1 cellular context compared by ENCODE assay signal in the genomic region with DNA sequence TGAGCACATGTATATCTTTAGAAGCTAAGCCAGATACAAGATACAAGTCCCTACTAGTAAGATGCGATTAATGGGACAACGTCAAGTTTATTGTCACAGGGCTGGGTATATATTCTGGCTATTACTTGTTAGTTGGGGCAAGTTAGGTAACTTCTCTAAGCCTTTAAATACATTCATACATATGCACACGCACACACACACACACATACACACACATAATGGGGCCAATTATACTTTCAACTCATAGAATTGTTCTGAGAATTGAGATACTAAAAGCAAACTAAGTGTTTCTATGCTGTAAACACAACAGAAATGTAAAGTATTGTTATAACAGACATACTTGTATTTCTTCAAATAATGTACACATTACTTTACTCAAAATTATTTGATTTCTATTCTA.
TF ChIP-seq lines count a peak whose summit lies in the region.

No MANE protein-coding gene starts in this region.

TF ChIP-seq in WTC11, 78 proteins besides CTCF, POLR2A, EP300 and RAD21 (continued from another document):
- TF ChIP-seq, protein P1, sequence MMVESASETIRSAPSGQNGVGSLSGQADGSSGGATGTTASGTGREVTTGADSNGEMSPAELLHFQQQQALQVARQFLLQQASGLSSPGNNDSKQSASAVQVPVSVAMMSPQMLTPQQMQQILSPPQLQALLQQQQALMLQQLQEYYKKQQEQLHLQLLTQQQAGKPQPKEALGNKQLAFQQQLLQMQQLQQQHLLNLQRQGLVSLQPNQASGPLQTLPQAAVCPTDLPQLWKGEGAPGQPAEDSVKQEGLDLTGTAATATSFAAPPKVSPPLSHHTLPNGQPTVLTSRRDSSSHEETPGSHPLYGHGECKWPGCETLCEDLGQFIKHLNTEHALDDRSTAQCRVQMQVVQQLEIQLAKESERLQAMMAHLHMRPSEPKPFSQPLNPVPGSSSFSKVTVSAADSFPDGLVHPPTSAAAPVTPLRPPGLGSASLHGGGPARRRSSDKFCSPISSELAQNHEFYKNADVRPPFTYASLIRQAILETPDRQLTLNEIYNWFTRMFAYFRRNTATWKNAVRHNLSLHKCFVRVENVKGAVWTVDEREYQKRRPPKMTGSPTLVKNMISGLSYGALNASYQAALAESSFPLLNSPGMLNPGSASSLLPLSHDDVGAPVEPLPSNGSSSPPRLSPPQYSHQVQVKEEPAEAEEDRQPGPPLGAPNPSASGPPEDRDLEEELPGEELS (CRISPR knock-in tag; IDR thresholded peaks at IDR 0.05), result no peak
- no peak for TF ChIP-seq HMGA2 (CRISPR knock-in tag; IDR thresholded peaks at IDR 0.05)
- no peak for TF ChIP-seq ZNF396 (CRISPR knock-in tag; IDR thresholded peaks at IDR 0.05; ENCODE audit: borderline replicate concordance)
- TF ChIP-seq GABPB1 (CRISPR knock-in tag; IDR thresholded peaks at IDR 0.05), result no peak
- TF ChIP-seq ATF3 (CRISPR knock-in tag; conservative IDR thresholded peaks at IDR 0.05), result no peak
- TF ChIP-seq NR2C2 (CRISPR knock-in tag; IDR thresholded peaks at IDR 0.05), result no peak
- TF ChIP-seq, protein P2, sequence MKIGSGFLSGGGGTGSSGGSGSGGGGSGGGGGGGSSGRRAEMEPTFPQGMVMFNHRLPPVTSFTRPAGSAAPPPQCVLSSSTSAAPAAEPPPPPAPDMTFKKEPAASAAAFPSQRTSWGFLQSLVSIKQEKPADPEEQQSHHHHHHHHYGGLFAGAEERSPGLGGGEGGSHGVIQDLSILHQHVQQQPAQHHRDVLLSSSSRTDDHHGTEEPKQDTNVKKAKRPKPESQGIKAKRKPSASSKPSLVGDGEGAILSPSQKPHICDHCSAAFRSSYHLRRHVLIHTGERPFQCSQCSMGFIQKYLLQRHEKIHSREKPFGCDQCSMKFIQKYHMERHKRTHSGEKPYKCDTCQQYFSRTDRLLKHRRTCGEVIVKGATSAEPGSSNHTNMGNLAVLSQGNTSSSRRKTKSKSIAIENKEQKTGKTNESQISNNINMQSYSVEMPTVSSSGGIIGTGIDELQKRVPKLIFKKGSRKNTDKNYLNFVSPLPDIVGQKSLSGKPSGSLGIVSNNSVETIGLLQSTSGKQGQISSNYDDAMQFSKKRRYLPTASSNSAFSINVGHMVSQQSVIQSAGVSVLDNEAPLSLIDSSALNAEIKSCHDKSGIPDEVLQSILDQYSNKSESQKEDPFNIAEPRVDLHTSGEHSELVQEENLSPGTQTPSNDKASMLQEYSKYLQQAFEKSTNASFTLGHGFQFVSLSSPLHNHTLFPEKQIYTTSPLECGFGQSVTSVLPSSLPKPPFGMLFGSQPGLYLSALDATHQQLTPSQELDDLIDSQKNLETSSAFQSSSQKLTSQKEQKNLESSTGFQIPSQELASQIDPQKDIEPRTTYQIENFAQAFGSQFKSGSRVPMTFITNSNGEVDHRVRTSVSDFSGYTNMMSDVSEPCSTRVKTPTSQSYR (CRISPR knock-in tag; IDR thresholded peaks at IDR 0.05), result no peak
- TF ChIP-seq JUN (CRISPR knock-in tag; IDR thresholded peaks at IDR 0.05), result no peak
- TF ChIP-seq, protein P3, sequence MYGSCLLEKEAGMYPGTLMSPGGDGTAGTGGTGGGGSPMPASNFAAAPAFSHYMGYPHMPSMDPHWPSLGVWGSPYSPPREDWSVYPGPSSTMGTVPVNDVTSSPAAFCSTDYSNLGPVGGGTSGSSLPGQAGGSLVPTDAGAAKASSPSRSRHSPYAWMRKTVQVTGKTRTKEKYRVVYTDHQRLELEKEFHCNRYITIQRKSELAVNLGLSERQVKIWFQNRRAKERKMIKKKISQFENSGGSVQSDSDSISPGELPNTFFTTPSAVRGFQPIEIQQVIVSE (CRISPR knock-in tag; IDR thresholded peaks at IDR 0.05; ENCODE audit: borderline replicate concordance), result no peak
- TF ChIP-seq, protein P4, sequence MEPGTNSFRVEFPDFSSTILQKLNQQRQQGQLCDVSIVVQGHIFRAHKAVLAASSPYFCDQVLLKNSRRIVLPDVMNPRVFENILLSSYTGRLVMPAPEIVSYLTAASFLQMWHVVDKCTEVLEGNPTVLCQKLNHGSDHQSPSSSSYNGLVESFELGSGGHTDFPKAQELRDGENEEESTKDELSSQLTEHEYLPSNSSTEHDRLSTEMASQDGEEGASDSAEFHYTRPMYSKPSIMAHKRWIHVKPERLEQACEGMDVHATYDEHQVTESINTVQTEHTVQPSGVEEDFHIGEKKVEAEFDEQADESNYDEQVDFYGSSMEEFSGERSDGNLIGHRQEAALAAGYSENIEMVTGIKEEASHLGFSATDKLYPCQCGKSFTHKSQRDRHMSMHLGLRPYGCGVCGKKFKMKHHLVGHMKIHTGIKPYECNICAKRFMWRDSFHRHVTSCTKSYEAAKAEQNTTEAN (CRISPR knock-in tag; IDR thresholded peaks at IDR 0.05), result no peak
- no peak for TF ChIP-seq RELA (CRISPR knock-in tag; IDR thresholded peaks at IDR 0.05; ENCODE audit: borderline replicate concordance)
